ENCODE assay signal across 14 cellular contexts in the genomic region with DNA sequence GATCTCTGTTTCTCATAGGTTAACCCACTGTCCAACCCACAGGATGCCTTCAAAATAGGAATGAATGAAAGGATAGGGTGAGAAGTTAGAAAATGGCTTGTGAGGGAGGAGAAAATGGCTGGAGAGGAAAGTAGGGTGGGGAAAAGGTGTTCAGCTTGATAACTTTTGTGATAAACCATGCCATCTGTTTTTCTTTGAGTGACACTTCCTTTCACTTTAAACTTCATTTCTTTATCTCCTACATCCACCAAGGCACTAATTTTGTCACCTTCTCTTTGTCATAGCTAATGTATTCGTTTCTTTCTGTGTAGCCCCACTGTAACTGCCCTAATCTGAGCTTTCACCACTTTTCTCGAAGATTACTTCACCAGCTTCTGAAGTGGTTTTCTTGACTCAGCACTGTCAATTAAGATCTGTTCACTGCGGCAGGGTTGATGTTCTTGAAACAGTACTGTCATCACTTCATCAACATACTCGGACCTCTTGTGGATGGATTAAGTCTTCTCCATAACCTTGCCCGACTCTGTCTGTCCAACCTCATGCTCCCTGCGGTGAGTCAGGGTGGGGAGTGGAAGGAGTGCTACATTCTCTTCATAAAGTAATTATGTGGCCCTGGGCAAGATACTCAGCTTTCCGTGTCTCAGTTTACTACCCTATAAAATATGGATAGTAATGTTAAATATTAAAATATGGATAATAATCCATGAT. TPM values are rescaled to one million over a fixed set of nuclear protein-coding genes. Genes with fewer than 3 reads are reported as not detected.
DNase-seq lines count a peak whose midpoint lies in the region; ATAC-seq and TF ChIP-seq lines count a peak whose summit lies in the region.
"Had no signal": no experiment of that assay in that cellular context is flagged by ENCODE, and none has a peak within 500 bp of the region (broad histone marks: within the 10 kb centered on the region; RNA-seq: fewer than 3 reads in every experiment).

No MANE protein-coding gene starts in this region.

- DNase-seq in NCI-H2227 (lab: John Stamatoyannopoulos, UW; ENCODE audit: unreplicated experiment) (peak; percentile 46), astrocyte of the hippocampus (ENCODE audit: low read depth, low spot score) (peak; percentile 74), osteoblast (ENCODE audit: insufficient read length, low spot score, missing footprints) (no peak), C1 segment of cervical spinal cord (lab: John Stamatoyannopoulos, UW) (no peak), NCI-H345 (lab: John Stamatoyannopoulos, UW) (no peak)
- DNase-seq: dermis blood vessel endothelial cell, DMS153, GOT3, NCI-H146, RPMI8226 had no signal

- no peak; the same call in 1 of the 2 replicates for TF ChIP-seq CTCF in HEK293 (tag by site-specific recombination; IDR thresholded peaks at IDR 0.05)
- TF ChIP-seq CTCF in osteoblast (IDR thresholded peaks at IDR 0.05; ENCODE audit: extremely low read depth, low read depth, low read length): no peak

- H4K20me1 ChIP-seq in osteoblast (ENCODE audit: insufficient read depth, low read length): no peaks in the 10 kb centered on the region

- peak overlapping the region; percentile 38 for H2AFZ ChIP-seq in osteoblast (ENCODE audit: low read length)
- H2AFZ ChIP-seq: neural progenitor cell had no signal

- POLR2A ChIA-PET in HEK293 (lab: Yijun Ruan, JAX): interaction anchor here (2.1 kb wide), 1 partner anchor 9 kb away, joined by 14 read pairs; no protein-coding TSS in a partner anchor

- no peak for ATAC-seq in GM21367 (IDR thresholded peaks at IDR 0.05; ENCODE audit: unreplicated experiment)

- H3K27ac ChIP-seq in HEK293 (ENCODE audit: extremely low read depth, low read depth, low read length) (peak overlapping the region; percentile 6; the same call in 1 of the 2 replicates), osteoblast (ENCODE audit: low read depth, low read length) (no peak overlapping the region)
- H3K27ac ChIP-seq: neural progenitor cell had no signal

- peaks cover 19% of the 10 kb centered on the region for H3K79me2 ChIP-seq in osteoblast (ENCODE audit: insufficient read depth, low read length)

- H3K4me2 ChIP-seq in osteoblast (ENCODE audit: insufficient read depth, low read length): peak overlapping the region; percentile 47
- H3K4me2 ChIP-seq: neural progenitor cell had no signal

- peaks cover 0 to 1% of the 10 kb centered on the region in 2 experiments; a peak in 1 of 3 replicates for H3K36me3 ChIP-seq in HEK293 (ENCODE audit: control insufficient read depth in 2 of 2, insufficient read depth in 1 of 2, low read length in 2 of 2)
- no peaks in the 10 kb centered on the region for H3K36me3 ChIP-seq in osteoblast (ENCODE audit: insufficient read depth, low read length)
- H3K36me3 ChIP-seq: neural progenitor cell had no signal

- H3K27me3 ChIP-seq in osteoblast (ENCODE audit: insufficient read depth, low read length): no peaks in the 10 kb centered on the region

- peaks cover 16% of the 10 kb centered on the region for H3K4me1 ChIP-seq in HEK293 (ENCODE audit: control insufficient read depth, insufficient read depth, low read length)
- H3K4me1 ChIP-seq in osteoblast (ENCODE audit: insufficient read depth, low read length): peaks cover 14% of the 10 kb centered on the region
- H3K4me1 ChIP-seq: neural progenitor cell had no signal

- H3K9me3 ChIP-seq in HEK293 (ENCODE audit: control insufficient read depth, insufficient read depth, low read depth, low read length): no peaks in the 10 kb centered on the region
- no peaks in the 10 kb centered on the region for H3K9me3 ChIP-seq in osteoblast (ENCODE audit: low read depth, low read length)

- H3K4me3 ChIP-seq in HEK293 (ENCODE audit: low read depth, low read length): no peak overlapping the region
- peak overlapping the region; percentile 36 for H3K4me3 ChIP-seq in osteoblast (ENCODE audit: insufficient read depth, low read length)
- H3K4me3 ChIP-seq: neural progenitor cell had no signal

- CTCF ChIA-PET in HEK293 (lab: Yijun Ruan, JAX): interaction anchor here (0.7 to 0.9 kb wide), 4 partner anchors 24 to 851 kb away, joined by 3 to 5 read pairs (median 3); no protein-coding TSS in a partner anchor

TF ChIP-seq in HEK293, 187 proteins besides CTCF, POLR2A, EP300 and RAD21 (continues in another document):
- TF ChIP-seq, protein P1, sequence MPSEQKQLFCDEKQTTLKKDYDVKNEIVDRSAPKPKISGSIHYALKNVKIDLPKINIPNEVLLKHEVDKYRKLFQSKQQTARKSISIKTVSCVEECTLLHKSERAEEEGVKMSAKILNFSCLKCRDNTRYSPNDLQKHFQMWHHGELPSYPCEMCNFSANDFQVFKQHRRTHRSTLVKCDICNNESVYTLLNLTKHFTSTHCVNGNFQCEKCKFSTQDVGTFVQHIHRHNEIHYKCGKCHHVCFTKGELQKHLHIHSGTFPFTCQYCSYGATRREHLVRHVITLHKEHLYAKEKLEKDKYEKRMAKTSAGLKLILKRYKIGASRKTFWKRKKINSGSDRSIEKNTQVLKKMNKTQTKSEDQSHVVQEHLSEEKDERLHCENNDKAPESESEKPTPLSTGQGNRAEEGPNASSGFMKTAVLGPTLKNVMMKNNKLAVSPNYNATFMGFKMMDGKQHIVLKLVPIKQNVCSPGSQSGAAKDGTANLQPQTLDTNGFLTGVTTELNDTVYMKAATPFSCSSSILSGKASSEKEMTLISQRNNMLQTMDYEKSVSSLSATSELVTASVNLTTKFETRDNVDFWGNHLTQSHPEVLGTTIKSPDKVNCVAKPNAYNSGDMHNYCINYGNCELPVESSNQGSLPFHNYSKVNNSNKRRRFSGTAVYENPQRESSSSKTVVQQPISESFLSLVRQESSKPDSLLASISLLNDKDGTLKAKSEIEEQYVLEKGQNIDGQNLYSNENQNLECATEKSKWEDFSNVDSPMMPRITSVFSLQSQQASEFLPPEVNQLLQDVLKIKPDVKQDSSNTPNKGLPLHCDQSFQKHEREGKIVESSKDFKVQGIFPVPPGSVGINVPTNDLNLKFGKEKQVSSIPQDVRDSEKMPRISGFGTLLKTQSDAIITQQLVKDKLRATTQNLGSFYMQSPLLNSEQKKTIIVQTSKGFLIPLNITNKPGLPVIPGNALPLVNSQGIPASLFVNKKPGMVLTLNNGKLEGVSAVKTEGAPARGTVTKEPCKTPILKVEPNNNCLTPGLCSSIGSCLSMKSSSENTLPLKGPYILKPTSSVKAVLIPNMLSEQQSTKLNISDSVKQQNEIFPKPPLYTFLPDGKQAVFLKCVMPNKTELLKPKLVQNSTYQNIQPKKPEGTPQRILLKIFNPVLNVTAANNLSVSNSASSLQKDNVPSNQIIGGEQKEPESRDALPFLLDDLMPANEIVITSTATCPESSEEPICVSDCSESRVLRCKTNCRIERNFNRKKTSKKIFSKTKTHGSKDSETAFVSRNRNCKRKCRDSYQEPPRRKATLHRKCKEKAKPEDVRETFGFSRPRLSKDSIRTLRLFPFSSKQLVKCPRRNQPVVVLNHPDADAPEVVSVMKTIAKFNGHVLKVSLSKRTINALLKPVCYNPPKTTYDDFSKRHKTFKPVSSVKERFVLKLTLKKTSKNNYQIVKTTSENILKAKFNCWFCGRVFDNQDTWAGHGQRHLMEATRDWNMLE (tag by site-specific recombination; conservative IDR thresholded peaks at IDR 0.05; ENCODE audit: low read depth): peak; percentile 54
- peak; percentile 69 for TF ChIP-seq ZBTB21 (tag by site-specific recombination; IDR thresholded peaks at IDR 0.05)
- peak; percentile 83; the same call in 1 of the 2 replicates for TF ChIP-seq ZNF391 (tag by site-specific recombination; IDR thresholded peaks at IDR 0.05; ENCODE audit: borderline replicate concordance, low read depth)
- no peak for TF ChIP-seq EGR2 (tag by site-specific recombination; IDR thresholded peaks at IDR 0.05; ENCODE audit: low read depth)
- TF ChIP-seq, protein P2, sequence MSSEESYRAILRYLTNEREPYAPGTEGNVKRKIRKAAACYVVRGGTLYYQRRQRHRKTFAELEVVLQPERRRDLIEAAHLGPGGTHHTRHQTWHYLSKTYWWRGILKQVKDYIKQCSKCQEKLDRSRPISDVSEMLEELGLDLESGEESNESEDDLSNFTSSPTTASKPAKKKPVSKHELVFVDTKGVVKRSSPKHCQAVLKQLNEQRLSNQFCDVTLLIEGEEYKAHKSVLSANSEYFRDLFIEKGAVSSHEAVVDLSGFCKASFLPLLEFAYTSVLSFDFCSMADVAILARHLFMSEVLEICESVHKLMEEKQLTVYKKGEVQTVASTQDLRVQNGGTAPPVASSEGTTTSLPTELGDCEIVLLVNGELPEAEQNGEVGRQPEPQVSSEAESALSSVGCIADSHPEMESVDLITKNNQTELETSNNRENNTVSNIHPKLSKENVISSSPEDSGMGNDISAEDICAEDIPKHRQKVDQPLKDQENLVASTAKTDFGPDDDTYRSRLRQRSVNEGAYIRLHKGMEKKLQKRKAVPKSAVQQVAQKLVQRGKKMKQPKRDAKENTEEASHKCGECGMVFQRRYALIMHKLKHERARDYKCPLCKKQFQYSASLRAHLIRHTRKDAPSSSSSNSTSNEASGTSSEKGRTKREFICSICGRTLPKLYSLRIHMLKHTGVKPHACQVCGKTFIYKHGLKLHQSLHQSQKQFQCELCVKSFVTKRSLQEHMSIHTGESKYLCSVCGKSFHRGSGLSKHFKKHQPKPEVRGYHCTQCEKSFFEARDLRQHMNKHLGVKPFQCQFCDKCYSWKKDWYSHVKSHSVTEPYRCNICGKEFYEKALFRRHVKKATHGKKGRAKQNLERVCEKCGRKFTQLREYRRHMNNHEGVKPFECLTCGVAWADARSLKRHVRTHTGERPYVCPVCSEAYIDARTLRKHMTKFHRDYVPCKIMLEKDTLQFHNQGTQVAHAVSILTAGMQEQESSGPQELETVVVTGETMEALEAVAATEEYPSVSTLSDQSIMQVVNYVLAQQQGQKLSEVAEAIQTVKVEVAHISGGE (tag by site-specific recombination; conservative IDR thresholded peaks at IDR 0.05; ENCODE audit: low read depth): no peak; the same call in 1 of the 2 replicates
- no peak for TF ChIP-seq GFI1B (tag by site-specific recombination; IDR thresholded peaks at IDR 0.05)
- no peak for TF ChIP-seq ZNF202 (tag by site-specific recombination; IDR thresholded peaks at IDR 0.05; ENCODE audit: borderline replicate concordance)
- TF ChIP-seq WT1 (tag by site-specific recombination; IDR thresholded peaks at IDR 0.05): peak; percentile 98
- peak; percentile 77 for TF ChIP-seq ZXDB (tag by site-specific recombination; IDR thresholded peaks at IDR 0.05)
- TF ChIP-seq ZNF768 (tag by site-specific recombination; IDR thresholded peaks at IDR 0.05): no peak
- TF ChIP-seq ZNF600 (tag by site-specific recombination; IDR thresholded peaks at IDR 0.05): peak; percentile 92
- TF ChIP-seq ZNF501 (tag by site-specific recombination; IDR thresholded peaks at IDR 0.05): no peak
- peak; percentile 94 for TF ChIP-seq ZNF629 (tag by site-specific recombination; IDR thresholded peaks at IDR 0.05)
- no peak for TF ChIP-seq MEIS1 (CRISPR knock-in tag; IDR thresholded peaks at IDR 0.05; ENCODE audit: borderline replicate concordance)
- peak; percentile 23; the same call in 1 of the 2 replicates for TF ChIP-seq TRIM28 (IDR thresholded peaks at IDR 0.05; ENCODE audit: borderline replicate concordance, low read length)

RNA-seq across cellular contexts. Expression of a gene that starts 5.5 kb away (rescaled TPM):
- 2.2 and 2.4 TPM in 2 replicates for total RNA-seq in osteoblast

RNA-seq across cellular contexts. Expression of a gene that starts 28.1 kb away (rescaled TPM):
- total RNA-seq in osteoblast: not detected in 2 replicates
- total RNA-seq: activated CD8-positive, alpha-beta memory T cell treated with anti-CD3 and anti-CD28 coated beads for 36 hours; dermis blood vessel endothelial cell had no signal

RNA-seq across cellular contexts. Expression of a gene that starts 39.1 kb away (rescaled TPM):
- total RNA-seq in osteoblast: not detected in 2 replicates
- total RNA-seq: activated CD8-positive, alpha-beta memory T cell treated with anti-CD3 and anti-CD28 coated beads for 36 hours; dermis blood vessel endothelial cell had no signal

RNA-seq across cellular contexts. Expression of a gene that starts 45.5 kb away (rescaled TPM):
- total RNA-seq in osteoblast: not detected in 2 replicates
- total RNA-seq: activated CD8-positive, alpha-beta memory T cell treated with anti-CD3 and anti-CD28 coated beads for 36 hours; dermis blood vessel endothelial cell had no signal

RNA-seq across cellular contexts. Expression of a gene that starts 55.9 kb away (rescaled TPM):
- total RNA-seq in osteoblast: not detected in 2 replicates
- total RNA-seq: activated CD8-positive, alpha-beta memory T cell treated with anti-CD3 and anti-CD28 coated beads for 36 hours; dermis blood vessel endothelial cell had no signal

Comparison
In these comparisons a context has a peak if more than half of its experiments do, and no peak if none do; other contexts are left out.
1. DNase-seq: peak in NCI-H2227 (single experiment) and astrocyte of the hippocampus (single experiment); none in osteoblast (single experiment), C1 segment of cervical spinal cord (0 of 14) and NCI-H345 (single experiment).